ENCODE assay signal across 7 cellular contexts in genomic region chr4:118888666-118889312, GRCh38. TPM values are rescaled to one million over a fixed set of nuclear protein-coding genes. Genes with fewer than 3 reads are reported as not detected.
DNase-seq lines count a peak whose midpoint lies in the region; ATAC-seq and TF ChIP-seq lines count a peak whose summit lies in the region.

TSS of gene SYNPO2 (plus strand) at chr4:118888854. CDS start at chr4:118889037, 183 bp downstream.

- H4K5ac ChIP-seq in mesendoderm (ENCODE audit: low read length), result no peak within 1 kb of the TSS

- no peak within 1 kb of the TSS for H3K27ac ChIP-seq in mesendoderm (ENCODE audit: low read depth, low read length)

- CTCF ChIA-PET in activated CD4-positive, alpha-beta memory T cell treated with anti-CD3 and anti-CD28 coated beads for 36 hours (lab: Charles Lee), result interaction anchor here (0.9 to 6.0 kb wide), 4 partner anchors 23 to 148 kb away, joined by 3 to 97 read pairs (median 6); no protein-coding TSS in a partner anchor

- H3K27me3 ChIP-seq in mesendoderm (ENCODE audit: insufficient read depth, low read length, poor library complexity), result no peaks in the 10 kb centered on the region

- H3K4me3 Mint-ChIP-seq in activated CD4-positive, alpha-beta memory T cell treated with anti-CD3 and anti-CD28 coated beads for 36 hours, result peak within 1 kb of the TSS; percentile 71

- H2BK120ac ChIP-seq in mesendoderm (ENCODE audit: low read depth, low read length), result no peak within 1 kb of the TSS

- peaks cover 21% of the 10 kb centered on the region for H3K27me3 Mint-ChIP-seq in activated CD4-positive, alpha-beta memory T cell treated with anti-CD3 and anti-CD28 coated beads for 36 hours

- DNase-seq in NCI-H2227 (lab: John Stamatoyannopoulos, UW; ENCODE audit: unreplicated experiment), result peak; percentile 88
- peak; percentile 54 for DNase-seq in activated CD4-positive, alpha-beta memory T cell treated with anti-CD3 and anti-CD28 coated beads for 36 hours
- peak; percentile 77 for DNase-seq in epithelial cell of esophagus (ENCODE audit: low read depth)
- peak; percentile 91 for DNase-seq in mesendoderm
- peak; percentile 4 for DNase-seq in stimulated activated naive CD4-positive, alpha-beta T cell treated with Interleukin-2 at 50 U/mL for 16 hours (lab: John Stamatoyannopoulos, UW)

- peak within 1 kb of the TSS; percentile 90 for H3K4me2 ChIP-seq in mesendoderm (ENCODE audit: low read length)

- no peaks in the 10 kb centered on the region for H3K36me3 Mint-ChIP-seq in activated CD4-positive, alpha-beta memory T cell treated with anti-CD3 and anti-CD28 coated beads for 36 hours

- intact Hi-C loops in activated CD4-positive, alpha-beta memory T cell treated with anti-CD3 and anti-CD28 coated beads for 36 hours (cut with micrococcal nuclease), result no loop called here

- peak within 1 kb of the TSS; percentile 66 for H3K56ac ChIP-seq in mesendoderm (ENCODE audit: low read length)

- TF ChIP-seq CTCF in epithelial cell of esophagus (IDR thresholded peaks at IDR 0.05; ENCODE audit: insufficient read depth, low read depth, low read length, missing control alignments), result no peak

- peak within 1 kb of the TSS; percentile 47 for H3K4me3 ChIP-seq in epithelial cell of esophagus (ENCODE audit: low read length)
- H3K4me3 ChIP-seq in mesendoderm (ENCODE audit: low read length), result peak within 1 kb of the TSS; percentile 9

- H3K9ac ChIP-seq in mesendoderm (ENCODE audit: low read length), result peak within 1 kb of the TSS; percentile 47

- no peaks in the 10 kb centered on the region for H3K79me1 ChIP-seq in mesendoderm (ENCODE audit: low read length)

- no peak within 1 kb of the TSS for H2AK5ac ChIP-seq in mesendoderm (ENCODE audit: low read length)

- no CpG with 5 or more reads among the region's 29 CpGs for WGBS in mesendoderm (ENCODE audit: extremely low coverage, insufficient coverage, low lambda C conversion rate)

- POLR2A ChIA-PET in activated CD4-positive, alpha-beta memory T cell treated with anti-CD3 and anti-CD28 coated beads for 36 hours (lab: Charles Lee), result no interaction called here

- ATAC-seq in GM18858 (IDR thresholded peaks at IDR 0.05; ENCODE audit: unreplicated experiment), result peak; percentile 52
- ATAC-seq in HG02970 (IDR thresholded peaks at IDR 0.05; ENCODE audit: low FRiP score, unreplicated experiment), result peak; percentile 67

- H2BK15ac ChIP-seq in mesendoderm (replicated peaks; ENCODE audit: low read depth), result no peak within 1 kb of the TSS

- H3K4me1 Mint-ChIP-seq in activated CD4-positive, alpha-beta memory T cell treated with anti-CD3 and anti-CD28 coated beads for 36 hours (ENCODE audit: low read depth), result peaks cover 14% of the 10 kb centered on the region

- no peaks in the 10 kb centered on the region for H3K9me3 Mint-ChIP-seq in activated CD4-positive, alpha-beta memory T cell treated with anti-CD3 and anti-CD28 coated beads for 36 hours

- no peak within 1 kb of the TSS for H3K27ac Mint-ChIP-seq in activated CD4-positive, alpha-beta memory T cell treated with anti-CD3 and anti-CD28 coated beads for 36 hours

- no peak within 1 kb of the TSS for H3K18ac ChIP-seq in mesendoderm (ENCODE audit: low read length)

- H4K8ac ChIP-seq in mesendoderm (ENCODE audit: low read depth, low read length), result no peak within 1 kb of the TSS

- H3K23ac ChIP-seq in mesendoderm (ENCODE audit: low read length), result no peak within 1 kb of the TSS

- H3K36me3 ChIP-seq in mesendoderm (ENCODE audit: control insufficient read depth, insufficient read depth, low read length), result no peaks in the 10 kb centered on the region

- H3K4me1 ChIP-seq in mesendoderm (ENCODE audit: control insufficient read depth, low read depth, low read length), result no peaks in the 10 kb centered on the region

- no peak within 1 kb of the TSS for H2BK5ac ChIP-seq in mesendoderm (ENCODE audit: low read length)

- no peak within 1 kb of the TSS for H3K4ac ChIP-seq in mesendoderm (ENCODE audit: low read depth, low read length)

- H3K79me2 ChIP-seq in mesendoderm (ENCODE audit: control insufficient read depth, insufficient read depth, low read length), result no peaks in the 10 kb centered on the region

RNA-seq across cellular contexts. Expression of gene SYNPO2, which starts in this region (rescaled TPM):
- under 1 TPM; 0.12 to 0.19 TPM for total RNA-seq in activated CD4-positive, alpha-beta memory T cell treated with anti-CD3 and anti-CD28 coated beads for 36 hours
- polyA plus RNA-seq in mesendoderm (2013, experiment 1 of 2), result 0.45 TPM
- 0.53 TPM for polyA plus RNA-seq in mesendoderm (2013, experiment 2 of 2)

Comparison
In these comparisons a context has a peak if more than half of its experiments do, and no peak if none do; other contexts are left out.
1. Peak in DNase-seq in activated CD4-positive, alpha-beta memory T cell treated with anti-CD3 and anti-CD28 coated beads for 36 hours; RNA of the gene not detected or under 1 TPM.
2. DNase-seq: peak in every context shown above with its lines; median percentile 91 in mesendoderm; 88 in NCI-H2227; 77 in epithelial cell of esophagus; 54 in activated CD4-positive, alpha-beta memory T cell treated with anti-CD3 and anti-CD28 coated beads for 36 hours; 4 in stimulated activated naive CD4-positive, alpha-beta T cell treated with Interleukin-2 at 50 U/mL for 16 hours.